16 cellular contexts compared by ENCODE assay signal in genomic region chr20:47189060-47189459, GRCh38.
"Had no signal": no experiment of that assay in that cellular context is flagged by ENCODE, and none has a peak within 500 bp of the region (broad histone marks: within the 10 kb centered on the region; RNA-seq: fewer than 3 reads in every experiment).

No MANE protein-coding gene starts in this region.

- H3K4me3 ChIP-seq: body of pancreas, lower lobe of right lung, psoas muscle had no signal

- H3K36me3 ChIP-seq: lower lobe of right lung had no signal

- DNase-seq: activated CD4-positive, alpha-beta T cell treated with anti-CD3 and anti-CD28 coated beads for 4 hours; activated CD8-positive, alpha-beta memory T cell treated with anti-CD3 and anti-CD28 coated beads, Interleukin-2, amount 50 U/mL, for 48 hours; activated CD8-positive, alpha-beta T cell treated with anti-CD3 and anti-CD28 coated beads, Interleukin-2, amount 10 ng/mL, durations not matched to agents 7 days and 5 days; activated naive CD4-positive, alpha-beta T cell treated with Interleukin-2 at 50 U/mL for 16 hours; activated naive CD8-positive, alpha-beta T cell treated with anti-CD3 and anti-CD28 coated beads, Interleukin-2, amount 50 U/mL, for 24 hours; body of pancreas; endodermal cell; erythroblast; head of caudate nucleus; left cardiac atrium; lower lobe of right lung; naive B cell; stimulated activated CD4-positive, alpha-beta T cell treated with anti-CD3 and anti-CD28 coated beads, Interleukin-4, amount 100 ng/mL, for 1 hour; stimulated activated CD8-positive, alpha-beta memory T cell treated with anti-CD3 and anti-CD28 coated beads, Interleukin-4, amount 100 ng/mL, for 48 hours; WERI-Rb-1 had no signal

- H3K27ac ChIP-seq: body of pancreas, lower lobe of right lung, psoas muscle, WERI-Rb-1 had no signal

- H3K27me3 ChIP-seq: body of pancreas had no signal

- H3K9me3 ChIP-seq: body of pancreas, lower lobe of right lung, psoas muscle had no signal

- H3K4me1 ChIP-seq: body of pancreas, lower lobe of right lung, psoas muscle had no signal
